1 cellular context compared by ENCODE assay signal in genomic region chr16:48117217-48118105, GRCh38.
TF ChIP-seq lines count a peak whose summit lies in the region.

No MANE protein-coding gene starts in this region.

TF ChIP-seq in GM12878, 131 proteins besides CTCF, POLR2A, EP300 and RAD21 (continued from another document):
- TF ChIP-seq FOS (IDR thresholded peaks at IDR 0.05; ENCODE audit: borderline replicate concordance, extremely low read depth, insufficient read length) (no peak), IRF4 (IDR thresholded peaks at IDR 0.05; ENCODE audit: low read depth, low read length) (0 out of 2 replicates have a peak, but pooled peaks have one; percentile 37), BHLHE40 (IDR thresholded peaks at IDR 0.05; ENCODE audit: borderline replicate concordance in 1 of 2, low read depth in 2 of 2, low read length in 1 of 2) (no peak), EGR1 (IDR thresholded peaks at IDR 0.05; ENCODE audit: borderline replicate concordance in 1 of 2, low read depth in 2 of 2, low read length in 2 of 2) (peak in 1 of 2 experiments; percentile 43; a peak in 1 of 3 replicates), NR2F1 (conservative IDR thresholded peaks at IDR 0.05) (0 out of 2 replicates have a peak, but pooled peaks have one; percentile 8), SPI1 (IDR thresholded peaks at IDR 0.05; ENCODE audit: borderline replicate concordance, insufficient read depth, low read depth, low read length) (0 out of 2 replicates have a peak, but pooled peaks have one; percentile 1), HDAC6 (IDR thresholded peaks at IDR 0.05; ENCODE audit: unreplicated experiment) (no peak), USF2 (IDR thresholded peaks at IDR 0.05; ENCODE audit: borderline replicate concordance, low read depth, low read length) (no peak), POU2F2 (IDR thresholded peaks at IDR 0.05; ENCODE audit: borderline replicate concordance, low read depth, low read length) (0 out of 3 replicates have a peak, but pooled peaks have one; percentile 19), IKZF1 (conservative IDR thresholded peaks at IDR 0.05) (0 out of 2 replicates have a peak, but pooled peaks have one; percentile 44)
- TF ChIP-seq, protein P1, sequence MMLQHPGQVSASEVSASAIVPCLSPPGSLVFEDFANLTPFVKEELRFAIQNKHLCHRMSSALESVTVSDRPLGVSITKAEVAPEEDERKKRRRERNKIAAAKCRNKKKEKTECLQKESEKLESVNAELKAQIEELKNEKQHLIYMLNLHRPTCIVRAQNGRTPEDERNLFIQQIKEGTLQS (IDR thresholded peaks at IDR 0.05; ENCODE audit: borderline replicate concordance, extremely low read depth, low read depth, low read length) = no peak
